11 cellular contexts compared by ENCODE assay signal in the genomic region with DNA sequence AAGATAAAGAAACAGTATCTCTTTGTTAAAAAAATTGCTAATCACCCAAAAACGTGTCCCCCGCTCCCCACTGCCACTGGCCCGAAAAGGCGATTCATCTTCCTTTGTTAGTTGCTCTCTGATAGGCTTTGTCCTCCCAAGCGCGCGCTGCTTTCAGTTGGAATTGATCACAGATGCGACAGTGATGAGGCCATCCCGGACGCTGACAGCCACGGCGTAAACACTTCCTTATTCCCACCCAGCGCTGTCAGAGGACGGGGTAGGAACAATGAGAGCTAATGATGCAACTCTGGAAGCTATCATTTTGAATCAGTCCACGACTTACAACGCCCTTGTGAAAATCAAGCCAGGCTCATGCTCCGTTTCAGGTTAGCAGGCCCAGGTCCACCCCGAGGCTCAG. TPM values are rescaled to one million over a fixed set of nuclear protein-coding genes. Genes with fewer than 3 reads are reported as not detected.
"Had no signal": no experiment of that assay in that cellular context is flagged by ENCODE, and none has a peak within 500 bp of the region (broad histone marks: within the 10 kb centered on the region; RNA-seq: fewer than 3 reads in every experiment).

No MANE protein-coding gene starts in this region.

- H3K4me1 ChIP-seq: pancreas, transverse colon had no signal

- H3K27ac ChIP-seq: pancreas, transverse colon had no signal

- ATAC-seq: pancreas; stimulated activated naive B cell treated with anti-CD40 and anti-IgM and Interleukin-4, amounts not matched to agents 10 μg/mL and 1 μg/mL and 100 μg/mL, for 72 hours had no signal

- H3K27me3 ChIP-seq: pancreas, transverse colon had no signal

- DNase-seq: activated CD4-positive, alpha-beta T cell treated with anti-CD3 and anti-CD28 coated beads, Interleukin-2, amount 10 ng/mL, durations not matched to agents 7 days and 5 days; activated gamma-delta T cell treated with Interleukin-2 at 50 U/mL for 16 hours; cerebellar nuclear complex; dermis blood vessel endothelial cell; endodermal cell; kidney glomerular epithelial cell; nephron progenitor cell; pancreas; stimulated activated CD4-positive, alpha-beta T cell treated with anti-CD3 and anti-CD28 coated beads, Interleukin-2, amount 100 ng/mL, for 48 hours; stimulated activated naive B cell treated with anti-CD40 and anti-IgM and Interleukin-4, amounts not matched to agents 10 μg/mL and 1 μg/mL and 100 μg/mL, for 72 hours; transverse colon had no signal

- H3K36me3 Mint-ChIP-seq: stimulated activated naive B cell treated with anti-CD40 and anti-IgM and Interleukin-4, amounts not matched to agents 10 μg/mL and 1 μg/mL and 100 μg/mL, for 72 hours had no signal

- H3K9me3 Mint-ChIP-seq: activated CD4-positive, alpha-beta T cell treated with anti-CD3 and anti-CD28 coated beads, Interleukin-2, amount 10 ng/mL, durations not matched to agents 7 days and 5 days had no signal

- H3K4me3 Mint-ChIP-seq: activated CD4-positive, alpha-beta T cell treated with anti-CD3 and anti-CD28 coated beads, Interleukin-2, amount 10 ng/mL, durations not matched to agents 7 days and 5 days; endodermal cell; nephron progenitor cell; stimulated activated naive B cell treated with anti-CD40 and anti-IgM and Interleukin-4, amounts not matched to agents 10 μg/mL and 1 μg/mL and 100 μg/mL, for 72 hours had no signal

- H3K4me3 ChIP-seq: pancreas, transverse colon had no signal

- H3K9me3 ChIP-seq: pancreas, transverse colon had no signal

- H3K27ac Mint-ChIP-seq: activated CD4-positive, alpha-beta T cell treated with anti-CD3 and anti-CD28 coated beads, Interleukin-2, amount 10 ng/mL, durations not matched to agents 7 days and 5 days; endodermal cell; nephron progenitor cell; stimulated activated naive B cell treated with anti-CD40 and anti-IgM and Interleukin-4, amounts not matched to agents 10 μg/mL and 1 μg/mL and 100 μg/mL, for 72 hours had no signal

- H3K4me1 Mint-ChIP-seq: activated CD4-positive, alpha-beta T cell treated with anti-CD3 and anti-CD28 coated beads, Interleukin-2, amount 10 ng/mL, durations not matched to agents 7 days and 5 days; stimulated activated naive B cell treated with anti-CD40 and anti-IgM and Interleukin-4, amounts not matched to agents 10 μg/mL and 1 μg/mL and 100 μg/mL, for 72 hours had no signal

RNA-seq across cellular contexts. Expression of a gene that starts 21.4 kb away (rescaled TPM):
- total RNA-seq: activated CD4-positive, alpha-beta T cell treated with anti-CD3 and anti-CD28 coated beads, Interleukin-2, amount 10 ng/mL, durations not matched to agents 7 days and 5 days; dermis blood vessel endothelial cell had no signal
